Comparison of ENCODE assay signal across 8 cellular contexts in the genomic region with DNA sequence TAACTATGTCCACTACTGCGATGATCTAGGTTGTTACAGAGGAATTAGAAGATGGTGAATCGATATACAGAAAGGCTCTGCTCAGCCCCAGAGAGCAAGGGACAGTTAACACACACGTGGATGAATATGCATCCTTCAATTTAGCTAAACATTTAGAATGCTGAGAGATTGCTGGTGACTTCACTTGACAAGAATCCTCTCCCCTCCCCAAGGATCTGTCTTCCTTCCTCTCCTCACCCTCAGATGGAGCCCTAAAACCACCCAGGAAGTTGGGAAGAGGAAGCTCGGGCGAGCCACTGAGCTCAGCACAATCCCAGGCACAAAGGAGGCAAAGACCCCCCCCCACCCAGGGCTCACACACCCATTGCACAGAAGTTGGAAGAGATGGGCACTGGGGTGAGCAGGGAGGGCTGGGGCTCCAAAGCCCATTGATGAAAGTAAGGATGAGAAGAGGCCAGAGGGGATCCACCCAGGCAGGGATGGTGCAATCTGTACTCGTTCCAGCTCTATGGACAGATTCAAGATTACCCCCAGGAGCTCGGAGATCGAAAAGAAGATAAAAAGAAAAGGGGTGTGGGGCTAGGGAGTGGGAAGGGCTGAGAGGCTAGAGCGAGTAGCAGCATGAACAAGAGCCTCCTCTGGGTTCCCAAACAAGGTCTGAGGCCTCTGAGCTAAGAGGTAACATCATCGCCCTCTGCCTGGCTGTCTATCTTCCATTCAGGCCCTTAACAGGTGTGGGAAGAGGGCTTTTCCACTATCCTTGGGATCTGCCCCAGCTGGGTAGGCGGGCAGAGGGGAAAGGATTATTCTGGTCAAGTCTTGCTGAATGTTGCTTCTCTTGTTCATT. TPM values are rescaled to one million over a fixed set of nuclear protein-coding genes. Genes with fewer than 3 reads are reported as not detected.
DNase-seq lines count a peak whose midpoint lies in the region; ATAC-seq and TF ChIP-seq lines count a peak whose summit lies in the region.

No MANE protein-coding gene starts in this region.

- H3K27me3 ChIP-seq in heart left ventricle = no peaks in the 10 kb centered on the region
- H3K27me3 ChIP-seq in neural cell (ENCODE audit: insufficient read depth, low read depth, low read length) = no peaks in the 10 kb centered on the region

- no peaks in the 10 kb centered on the region for H3F3A ChIP-seq in neural cell (ENCODE audit: insufficient read depth, low read length, poor library complexity, severe bottlenecking)

- ATAC-seq in heart left ventricle = no peak
- ATAC-seq in Right ventricle myocardium inferior = no peak
- no peak for ATAC-seq in T-cell (replicated peaks in 1 of 4)
- no peak for ATAC-seq in GM19463 (IDR thresholded peaks at IDR 0.05; ENCODE audit: unreplicated experiment)
- ATAC-seq in GM19395 (IDR thresholded peaks at IDR 0.05; ENCODE audit: unreplicated experiment) = no peak

- H3K27me3 Mint-ChIP-seq in T-cell = no peaks in the 10 kb centered on the region

- H3K4me1 ChIP-seq in heart left ventricle = peaks cover 0 to 31% (median 13%) of the 10 kb centered on the region in 12 donors

- H3K9me3 ChIP-seq in heart left ventricle (peaks cover 0 to 8% (median 0%) of the 10 kb centered on the region in 12 donors), neural cell (ENCODE audit: low read length) (no peaks in the 10 kb centered on the region)

- TF ChIP-seq CTCF in heart left ventricle (IDR thresholded peaks at IDR 0.05) = no peak
- TF ChIP-seq CTCF in neural cell (IDR thresholded peaks at IDR 0.05; ENCODE audit: poor library complexity, severe bottlenecking) = no peak

- peaks cover 6% of the 10 kb centered on the region for H3K79me2 ChIP-seq in neural cell (replicated peaks; ENCODE audit: insufficient read depth, low read length)

- CTCF ChIA-PET in T-cell (lab: Charles Lee) = interaction anchor here in 1 of 2 donors (0.6 kb wide), 1 partner anchor 40 kb away, joined by 8 read pairs; a partner anchor contains a TSS

- POLR2A ChIA-PET in T-cell (lab: Charles Lee) = interaction anchor here (0.5 to 0.6 kb wide), 5 partner anchors 27 to 1913 kb away, joined by 3 to 11 read pairs (median 6); no protein-coding TSS in a partner anchor

- no peaks in the 10 kb centered on the region for H3K9me3 Mint-ChIP-seq in T-cell

- H3K4me1 Mint-ChIP-seq in T-cell = peaks cover 32 to 46% (median 40%) of the 10 kb centered on the region in 3 donors

- peak overlapping the region; percentile 89 to 99 (median 96) for H3K27ac ChIP-seq in heart left ventricle
- peak overlapping the region; percentile 74 for H3K27ac ChIP-seq in neural cell (ENCODE audit: low read length)

- no peak overlapping the region for H2AFZ ChIP-seq in neural cell (ENCODE audit: low read depth, low read length)

- H3K4me2 ChIP-seq in neural cell (ENCODE audit: low read length) = peak overlapping the region; percentile 51

- peak overlapping the region; percentile 79 for H3K9ac ChIP-seq in neural cell (ENCODE audit: low read length)

- H3K36me3 ChIP-seq in heart left ventricle = peaks cover 0 to 27% (median 24%) of the 10 kb centered on the region in 9 donors
- H3K36me3 ChIP-seq in neural cell (ENCODE audit: insufficient read depth, low read length) = no peaks in the 10 kb centered on the region

- peak overlapping the region; percentile 91 to 92 for H3K27ac Mint-ChIP-seq in T-cell

- WGBS in heart left ventricle, 4 donors = 12 to 29% (median 21%) methylated on average over 11 of the region's 11 CpGs

- no peak for TF ChIP-seq RAD21 in neural cell (conservative IDR thresholded peaks at IDR 0.05)

- DNase-seq in heart left ventricle (peak in 2 of 5 donors; percentile 19 to 29), Right ventricle myocardium inferior (ENCODE audit: missing footprints) (no peak), T-cell (peak in 1 of 34 experiments; percentile 3), epidermal melanocyte (ENCODE audit: insufficient read length, low spot score) (peak; percentile 10), NCI-H1694 treated with DMSO at 0.1 percent for 48 hours (lab: John Stamatoyannopoulos, UW) (no peak)

- no peak for TF ChIP-seq EP300 in neural cell (conservative IDR thresholded peaks at IDR 0.05; ENCODE audit: poor library complexity, severe bottlenecking)

- peaks cover 12% of the 10 kb centered on the region for H3K36me3 Mint-ChIP-seq in T-cell

- no peak for TF ChIP-seq POLR2A in heart left ventricle (IDR thresholded peaks at IDR 0.05)

- intact Hi-C loops in heart left ventricle (cut with DNase I) (loop anchor here in 6 of 10 donors (1.0 to 10.0 kb wide), 7 partner anchors 40 to 125 kb away; a partner anchor contains a TSS), Right ventricle myocardium inferior (cut with DNase I) (loop anchor here (5.0 kb wide), 2 partner anchors 40 to 85 kb away; a partner anchor contains a TSS)

- H3K4me3 Mint-ChIP-seq in T-cell = peak overlapping the region; percentile 80 to 89 (median 84)

- no peaks in the 10 kb centered on the region for H4K20me1 ChIP-seq in neural cell (ENCODE audit: insufficient read depth)

- no peaks in the 10 kb centered on the region for H3K9me2 ChIP-seq in neural cell (ENCODE audit: insufficient read depth, low read length)

- H3K4me3 ChIP-seq in heart left ventricle (peak overlapping the region; percentile 62 to 99 (median 85)), neural cell (ENCODE audit: low read length) (peak overlapping the region; percentile 77)

TF ChIP-seq in neural cell, 6 proteins besides CTCF, POLR2A, EP300 and RAD21:
- no peak for TF ChIP-seq TAF1 (IDR thresholded peaks at IDR 0.05; ENCODE audit: low read depth)
- no peak for TF ChIP-seq EZH2 (IDR thresholded peaks at IDR 0.05; ENCODE audit: borderline replicate concordance, insufficient read depth, low read length, poor library complexity, severe bottlenecking)
- no peak for TF ChIP-seq MXI1 (conservative IDR thresholded peaks at IDR 0.05; ENCODE audit: poor library complexity, severe bottlenecking)
- TF ChIP-seq, protein P1, sequence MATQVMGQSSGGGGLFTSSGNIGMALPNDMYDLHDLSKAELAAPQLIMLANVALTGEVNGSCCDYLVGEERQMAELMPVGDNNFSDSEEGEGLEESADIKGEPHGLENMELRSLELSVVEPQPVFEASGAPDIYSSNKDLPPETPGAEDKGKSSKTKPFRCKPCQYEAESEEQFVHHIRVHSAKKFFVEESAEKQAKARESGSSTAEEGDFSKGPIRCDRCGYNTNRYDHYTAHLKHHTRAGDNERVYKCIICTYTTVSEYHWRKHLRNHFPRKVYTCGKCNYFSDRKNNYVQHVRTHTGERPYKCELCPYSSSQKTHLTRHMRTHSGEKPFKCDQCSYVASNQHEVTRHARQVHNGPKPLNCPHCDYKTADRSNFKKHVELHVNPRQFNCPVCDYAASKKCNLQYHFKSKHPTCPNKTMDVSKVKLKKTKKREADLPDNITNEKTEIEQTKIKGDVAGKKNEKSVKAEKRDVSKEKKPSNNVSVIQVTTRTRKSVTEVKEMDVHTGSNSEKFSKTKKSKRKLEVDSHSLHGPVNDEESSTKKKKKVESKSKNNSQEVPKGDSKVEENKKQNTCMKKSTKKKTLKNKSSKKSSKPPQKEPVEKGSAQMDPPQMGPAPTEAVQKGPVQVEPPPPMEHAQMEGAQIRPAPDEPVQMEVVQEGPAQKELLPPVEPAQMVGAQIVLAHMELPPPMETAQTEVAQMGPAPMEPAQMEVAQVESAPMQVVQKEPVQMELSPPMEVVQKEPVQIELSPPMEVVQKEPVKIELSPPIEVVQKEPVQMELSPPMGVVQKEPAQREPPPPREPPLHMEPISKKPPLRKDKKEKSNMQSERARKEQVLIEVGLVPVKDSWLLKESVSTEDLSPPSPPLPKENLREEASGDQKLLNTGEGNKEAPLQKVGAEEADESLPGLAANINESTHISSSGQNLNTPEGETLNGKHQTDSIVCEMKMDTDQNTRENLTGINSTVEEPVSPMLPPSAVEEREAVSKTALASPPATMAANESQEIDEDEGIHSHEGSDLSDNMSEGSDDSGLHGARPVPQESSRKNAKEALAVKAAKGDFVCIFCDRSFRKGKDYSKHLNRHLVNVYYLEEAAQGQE (IDR thresholded peaks at IDR 0.05; ENCODE audit: borderline replicate concordance) = no peak
- no peak for TF ChIP-seq POLR2AphosphoS5 (IDR thresholded peaks at IDR 0.05)
- TF ChIP-seq SMC3 (conservative IDR thresholded peaks at IDR 0.05; ENCODE audit: poor library complexity) = no peak

RNA-seq across cellular contexts. Expression of a gene that starts 1.3 kb away (rescaled TPM):
- total RNA-seq in heart left ventricle (10 to 100 TPM; 14.9 to 61.2 (median 23.6) TPM), Right ventricle myocardium inferior (24.8 TPM), T-cell (10 to 100 TPM; 34.3 to 38.8 (median 35.6) TPM)
- polyA plus RNA-seq in heart left ventricle (10 to 100 TPM; 12.1 to 57.8 TPM), neural cell (8.9 and 17.9 TPM in 2 replicates)
- polyA minus RNA-seq in neural cell = 16.2 and 16.8 TPM in 2 replicates

RNA-seq across cellular contexts. Expression of a gene that starts 16.9 kb away (rescaled TPM):
- total RNA-seq in heart left ventricle (1 to 10 TPM in 6 of 9 donors, under 1 TPM in 3; 0.48 to 3.3 (median 1.1) TPM), Right ventricle myocardium inferior (1.4 TPM), T-cell (10 to 100 TPM in 2 of 5 donors, 1 to 10 TPM in 3; 8.5 to 14.9 (median 9.1) TPM)
- polyA plus RNA-seq in heart left ventricle (under 1 TPM; 0.95 to 0.97 TPM), neural cell (2.8 and 3.1 TPM in 2 replicates)
- 2.9 and 4.9 TPM in 2 replicates for polyA minus RNA-seq in neural cell

RNA-seq across cellular contexts. Expression of a gene that starts 31.9 kb away (rescaled TPM):
- total RNA-seq in heart left ventricle (10 to 100 TPM in 5 of 9 donors, 1 to 10 TPM in 4; 8.0 to 24.0 (median 10.9) TPM), Right ventricle myocardium inferior (7.1 TPM), T-cell (10 to 100 TPM; 17.5 to 34.5 (median 34.0) TPM)
- polyA plus RNA-seq in heart left ventricle (10 to 100 TPM; 18.7 to 20.7 TPM), neural cell (7.3 and 10.8 TPM in 2 replicates)
- 13.4 and 13.8 TPM in 2 replicates for polyA minus RNA-seq in neural cell

RNA-seq across cellular contexts. Expression of a gene that starts 37.8 kb away (rescaled TPM):
- 10 to 100 TPM; 49.2 to 98.5 (median 68.5) TPM for total RNA-seq in heart left ventricle
- 10 to 100 TPM; 65.1 to 89.9 TPM for polyA plus RNA-seq in heart left ventricle
- 67.1 TPM for total RNA-seq in Right ventricle myocardium inferior
- total RNA-seq in T-cell = 100 to 1,000 TPM in 3 of 5 donors, 10 to 100 TPM in 2; 66.2 to 134 (median 112) TPM
- 26.5 and 29.5 TPM in 2 replicates for polyA plus RNA-seq in neural cell
- polyA minus RNA-seq in neural cell = 17.4 and 19.5 TPM in 2 replicates

RNA-seq across cellular contexts. Expression of a gene that starts 39.8 kb away (rescaled TPM):
- total RNA-seq in heart left ventricle (10 to 100 TPM; 11.4 to 41.6 (median 18.9) TPM), Right ventricle myocardium inferior (20.1 TPM), T-cell (100 to 1,000 TPM in 3 of 5 donors, 10 to 100 TPM in 2; 85.2 to 123 (median 104) TPM)
- polyA plus RNA-seq in heart left ventricle (10 to 100 TPM; 20.2 to 20.4 TPM), neural cell (134 and 138 TPM in 2 replicates)
- 60.4 and 62.6 TPM in 2 replicates for polyA minus RNA-seq in neural cell
